ENCODE assay signal across 28 cellular contexts in the genomic region with DNA sequence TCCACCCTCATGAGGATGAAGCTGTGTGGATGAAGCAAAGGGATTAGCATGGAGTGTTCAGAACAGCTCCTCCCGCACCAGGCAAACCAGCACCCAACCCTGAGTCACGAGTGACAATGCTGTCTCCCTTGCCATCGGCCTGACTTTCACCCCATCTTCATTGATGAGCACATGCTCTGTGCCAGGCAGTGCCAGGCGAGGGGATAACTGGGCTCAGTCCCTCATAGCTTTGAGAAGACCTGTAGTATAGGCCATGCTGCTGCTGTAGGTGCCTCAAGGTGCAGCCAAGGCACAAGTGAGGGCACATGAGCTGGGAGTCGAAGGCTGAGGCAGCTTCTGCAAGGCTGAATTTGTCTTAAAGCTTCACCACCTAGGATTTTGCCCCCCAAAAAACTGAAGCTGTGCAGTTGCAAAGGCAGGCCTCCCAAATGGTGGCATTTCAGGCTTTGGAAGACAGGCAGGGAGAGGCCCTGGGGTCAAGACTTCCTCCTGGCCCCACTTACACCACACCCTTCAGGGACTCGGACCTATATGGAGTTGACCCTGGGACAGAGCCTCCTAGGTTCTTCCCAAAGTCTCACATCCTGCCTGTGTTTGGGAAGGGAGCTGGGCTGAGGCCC. TPM values are rescaled to one million over a fixed set of nuclear protein-coding genes. Genes with fewer than 3 reads are reported as not detected.
"Had no signal": no experiment of that assay in that cellular context is flagged by ENCODE, and none has a peak within 500 bp of the region (broad histone marks: within the 10 kb centered on the region; RNA-seq: fewer than 3 reads in every experiment).

No MANE protein-coding gene starts in this region.

- H3K4me3 ChIP-seq: colonic mucosa, esophagus squamous epithelium, gastroesophageal sphincter, lung, psoas muscle, skin epidermis, stomach, thoracic aorta had no signal

- H3K27ac Mint-ChIP-seq: immature natural killer cell, nephron progenitor cell had no signal

- H3K27me3 Mint-ChIP-seq: naive thymus-derived CD4-positive, alpha-beta T cell had no signal

- ATAC-seq: gastroesophageal sphincter; left cardiac atrium; left ventricle myocardium superior; naive thymus-derived CD4-positive, alpha-beta T cell; psoas muscle; sciatic nerve had no signal

- H3K9me3 Mint-ChIP-seq: immature natural killer cell, nephron progenitor cell had no signal

- H3K36me3 Mint-ChIP-seq: immature natural killer cell; naive thymus-derived CD4-positive, alpha-beta T cell had no signal

- H3K27ac ChIP-seq: colonic mucosa, epithelial cell of prostate, esophagus squamous epithelium, gastroesophageal sphincter, parathyroid adenoma, psoas muscle, skin epidermis, stomach, thoracic aorta had no signal

- DNase-seq: colonic mucosa; effector CD8-positive, alpha-beta T cell; esophagus squamous epithelium; foreskin fibroblast; glutamatergic neuron; immature natural killer cell; kidney; left cardiac atrium; left ventricle myocardium superior; mesenchymal stem cell; naive thymus-derived CD4-positive, alpha-beta T cell; nephron progenitor cell; psoas muscle; retina; stimulated activated CD4-positive, alpha-beta T cell treated with anti-CD3 and anti-CD28 coated beads, Interleukin-12 subunit alpha, Interleukin-12 subunit beta, amount 100 ng/mL, for 4 hours; stimulated activated naive CD4-positive, alpha-beta T cell; stomach; substantia nigra; trophoblast cell had no signal

- H3K4me3 Mint-ChIP-seq: immature natural killer cell; naive thymus-derived CD4-positive, alpha-beta T cell; nephron progenitor cell had no signal

- H3K4me1 Mint-ChIP-seq: immature natural killer cell had no signal

RNA-seq across cellular contexts. Expression of a gene that starts 54.2 kb away (rescaled TPM):
- total RNA-seq: dermis microvascular lymphatic vessel endothelial cell, mononuclear cell had no signal
